Comparison of ENCODE assay signal across 18 cellular contexts in the genomic region with DNA sequence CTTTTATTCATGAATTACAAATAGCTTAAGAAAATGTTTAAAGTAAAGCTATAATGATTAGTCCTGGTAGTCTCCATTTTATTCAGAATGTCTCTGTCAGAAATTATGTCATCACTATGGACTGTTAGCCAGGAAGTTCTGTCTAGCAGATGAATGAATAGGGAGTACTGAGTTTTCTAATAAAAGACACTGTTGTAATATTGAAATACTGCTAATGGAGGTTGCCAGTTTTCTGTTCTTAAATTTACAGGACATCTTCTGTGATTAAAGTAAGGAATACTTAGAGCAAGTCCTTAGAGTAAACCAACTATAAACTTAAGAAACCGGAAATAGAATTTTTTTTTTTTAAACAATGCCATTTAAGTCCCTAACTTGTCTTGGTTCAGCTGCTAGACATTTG.
DNase-seq lines count a peak whose midpoint lies in the region; ATAC-seq and TF ChIP-seq lines count a peak whose summit lies in the region.
"Had no signal": no experiment of that assay in that cellular context is flagged by ENCODE, and none has a peak within 500 bp of the region (broad histone marks: within the 10 kb centered on the region; RNA-seq: fewer than 3 reads in every experiment).

No MANE protein-coding gene starts in this region.

- peaks cover 20% of the 10 kb centered on the region for H3K36me3 Mint-ChIP-seq in HFFc6 (ENCODE audit: low read depth)

- H3K4me3 ChIP-seq in sigmoid colon: no peak overlapping the region
- H3K4me3 ChIP-seq: breast epithelium, upper lobe of left lung had no signal

- peaks cover 4% of the 10 kb centered on the region; the same call in 1 of the 2 replicates for H3K9me3 Mint-ChIP-seq in HFFc6

- no peaks in the 10 kb centered on the region for H3K36me3 ChIP-seq in sigmoid colon
- H3K36me3 ChIP-seq: breast epithelium, upper lobe of left lung had no signal

- no peak for TF ChIP-seq EP300 in sigmoid colon (IDR thresholded peaks at IDR 0.05)

- no peak for TF ChIP-seq POLR2A in sigmoid colon (IDR thresholded peaks at IDR 0.05)

- ATAC-seq in HG03139 (IDR thresholded peaks at IDR 0.05; ENCODE audit: unreplicated experiment): no peak
- no peak for ATAC-seq in HG03097 (IDR thresholded peaks at IDR 0.05; ENCODE audit: low FRiP score, unreplicated experiment)
- no peak for ATAC-seq in HG02840 (IDR thresholded peaks at IDR 0.05; ENCODE audit: low FRiP score, unreplicated experiment)
- ATAC-seq: HepG2, left ventricle myocardium superior, T-cell had no signal

- no peaks in the 10 kb centered on the region for H3K27me3 Mint-ChIP-seq in HFFc6 (ENCODE audit: insufficient read depth)
- H3K27me3 Mint-ChIP-seq: activated B cell treated with CpG ODN at 0.5 μM for 24 hours; CD4-positive, CD25-positive, alpha-beta regulatory T cell; T-cell had no signal

- intact Hi-C loops in sigmoid colon (cut with DNase I): no loop called here

- DNase-seq in HFFc6 (no peak), cerebellar cortex (ENCODE audit: low spot score) (peak; percentile 7), inferior parietal cortex (ENCODE audit: extremely low spot score) (peak; percentile 8), sigmoid colon (no peak), LoVo (ENCODE audit: low spot score) (no peak)
- DNase-seq: activated B cell treated with CpG ODN at 0.5 μM for 24 hours; activated gamma-delta T cell treated with Interleukin-2 at 50 U/mL for 16 hours; CD4-positive, CD25-positive, alpha-beta regulatory T cell; left ventricle myocardium superior; nephron progenitor cell; stimulated activated CD4-positive, alpha-beta T cell treated with anti-CD3 and anti-CD28 coated beads, Interleukin-4, amount 100 ng/mL, for 4 hours; T-cell; upper lobe of left lung had no signal

- TF ChIP-seq CTCF in HFFc6 (IDR thresholded peaks at IDR 0.05) (no peak), sigmoid colon (IDR thresholded peaks at IDR 0.05) (no peak)

- H3K4me1 ChIP-seq in sigmoid colon: peaks cover 0 to 17% (median 3%) of the 10 kb centered on the region in 4 donors
- H3K4me1 ChIP-seq: breast epithelium had no signal

- no peak overlapping the region for H3K4me3 Mint-ChIP-seq in HFFc6
- H3K4me3 Mint-ChIP-seq: activated B cell treated with CpG ODN at 0.5 μM for 24 hours; CD4-positive, CD25-positive, alpha-beta regulatory T cell; nephron progenitor cell; T-cell had no signal

- H3K27me3 ChIP-seq in sigmoid colon: no peaks in the 10 kb centered on the region
- H3K27me3 ChIP-seq: breast epithelium, upper lobe of left lung had no signal

- H3K27ac Mint-ChIP-seq in HFFc6: peak overlapping the region; percentile 54; the same call in 1 of the 2 replicates
- H3K27ac Mint-ChIP-seq: activated B cell treated with CpG ODN at 0.5 μM for 24 hours, nephron progenitor cell, T-cell had no signal

- H3K27ac ChIP-seq in sigmoid colon: peak overlapping the region in 3 of 4 donors; percentile 14 to 45 (median 16)
- H3K27ac ChIP-seq: upper lobe of left lung had no signal

- H3K4me1 Mint-ChIP-seq in HFFc6 (ENCODE audit: low read depth): peaks cover 18% of the 10 kb centered on the region
- H3K4me1 Mint-ChIP-seq: activated B cell treated with CpG ODN at 0.5 μM for 24 hours, nephron progenitor cell had no signal

- no peaks in the 10 kb centered on the region for H3K9me3 ChIP-seq in sigmoid colon
- H3K9me3 ChIP-seq: breast epithelium had no signal

- WGBS in sigmoid colon, 2 donors: 46 to 67% methylated on average over 1 of the region's 1 CpG

Comparison
In these comparisons a context has a peak if more than half of its experiments do, and no peak if none do; other contexts are left out.
1. DNase-seq: peak in cerebellar cortex (single experiment) and inferior parietal cortex (single experiment); none in HFFc6 (single experiment), sigmoid colon (single experiment) and LoVo (single experiment).